ENCODE assay signal across 8 cellular contexts in genomic region chr14:64636208-64636979, GRCh38.
A peak's percentile ranks its signal among the peaks of the same experiment; 100 is the strongest.
DNase-seq lines count a peak whose midpoint lies in the region; ATAC-seq and FAIRE-seq lines count a peak whose summit lies in the region.

No MANE protein-coding gene starts in this region.

- DNase-seq in Ammon's horn (ENCODE audit: low spot score) = peak; percentile 86
- peak; percentile 49 for DNase-seq in MV-4-11 (lab: John Stamatoyannopoulos, UW)
- DNase-seq in SKM-1 treated with dmso at 0.1 percent for 144 hours (lab: John Stamatoyannopoulos, UW; ENCODE audit: unreplicated experiment) = peak; percentile 36
- DNase-seq in activated naive CD4-positive, alpha-beta T cell treated with anti-CD3 and anti-CD28 coated beads, Interleukin-2, amount 50 U/mL, for 72 hours (ENCODE audit: low spot score in 2 of 2) = peak; percentile 75 to 77
- peak; percentile 82 for DNase-seq in Right ventricle myocardium inferior (ENCODE audit: missing footprints)
- peak; percentile 80 for DNase-seq in pons (ENCODE audit: low spot score)
- peak; percentile 91 for DNase-seq in urothelium cell line (ENCODE audit: low spot score)

- intact Hi-C loops in Right ventricle myocardium inferior (cut with DNase I) = loop anchor here (1.0 to 10.0 kb wide), 3 partner anchors 96 to 294 kb away; partner anchors contain the start of gene HSPA2

- H3K9me3 Mint-ChIP-seq in activated naive CD4-positive, alpha-beta T cell treated with anti-CD3 and anti-CD28 coated beads, Interleukin-2, amount 50 U/mL, for 72 hours = no peaks in the 10 kb centered on the region

- no peak overlapping the region for H3K27ac Mint-ChIP-seq in activated naive CD4-positive, alpha-beta T cell treated with anti-CD3 and anti-CD28 coated beads, Interleukin-2, amount 50 U/mL, for 72 hours

- ATAC-seq in GM19395 (IDR thresholded peaks at IDR 0.05; ENCODE audit: unreplicated experiment) = peak; percentile 80
- ATAC-seq in activated naive CD4-positive, alpha-beta T cell treated with anti-CD3 and anti-CD28 coated beads, Interleukin-2, amount 50 U/mL, for 72 hours = peak; percentile 91 to 96
- peak; percentile 88 for ATAC-seq in Right ventricle myocardium inferior

- no peaks in the 10 kb centered on the region for H3K36me3 Mint-ChIP-seq in activated naive CD4-positive, alpha-beta T cell treated with anti-CD3 and anti-CD28 coated beads, Interleukin-2, amount 50 U/mL, for 72 hours

- peak; percentile 92 for FAIRE-seq in urothelium cell line (lab: Jason Lieb, UNC)

Comparison
In these comparisons a context has a peak if more than half of its experiments do, and no peak if none do; other contexts are left out.
1. Peak in every context shown above with its lines: DNase-seq and ATAC-seq.
2. DNase-seq: peak in every context shown above with its lines; median percentile 91 in urothelium cell line; 86 in Ammon's horn; 82 in Right ventricle myocardium inferior; 80 in pons; 76 in activated naive CD4-positive, alpha-beta T cell treated with anti-CD3 and anti-CD28 coated beads, Interleukin-2, amount 50 U/mL, for 72 hours; 49 in MV-4-11; 36 in SKM-1 treated with dmso at 0.1 percent for 144 hours.